ENCODE assay signal across 13 cellular contexts in genomic region chrX:20383487-20383886, GRCh38.
A peak's percentile ranks its signal among the peaks of the same experiment; 100 is the strongest.
DNase-seq lines count a peak whose midpoint lies in the region; ATAC-seq and TF ChIP-seq lines count a peak whose summit lies in the region.
"Had no signal": no experiment of that assay in that cellular context is flagged by ENCODE, and none has a peak within 500 bp of the region (broad histone marks: within the 10 kb centered on the region; RNA-seq: fewer than 3 reads in every experiment).

No MANE protein-coding gene starts in this region.

- H3K27me3 ChIP-seq in cardiac muscle cell (peaks cover 9% of the 10 kb centered on the region), SJCRH30 (no peaks in the 10 kb centered on the region), parathyroid adenoma (ENCODE audit: control insufficient read depth, insufficient read depth, low read length) (no peaks in the 10 kb centered on the region)
- H3K27me3 ChIP-seq: Peyer's patch had no signal

- no peak overlapping the region for H3K4me3 ChIP-seq in cardiac muscle cell
- H3K4me3 ChIP-seq in HEK293 (ENCODE audit: low read depth, low read length), result no peak overlapping the region
- H3K4me3 ChIP-seq in SJCRH30, result no peak overlapping the region
- no peak overlapping the region for H3K4me3 ChIP-seq in parathyroid adenoma (ENCODE audit: low read depth, low read length)
- H3K4me3 ChIP-seq: Peyer's patch had no signal

- H2AFZ ChIP-seq in parathyroid adenoma, result no peak overlapping the region

- H3K79me2 ChIP-seq in parathyroid adenoma, result no peaks in the 10 kb centered on the region

- no peak for TF ChIP-seq POLR2A in GM18505 (IDR thresholded peaks at IDR 0.05; ENCODE audit: borderline replicate concordance, extremely low read depth, insufficient read depth, insufficient read length)

- CTCF ChIA-PET in HEK293 (lab: Yijun Ruan, JAX), result interaction anchor here (0.7 kb wide), 1 partner anchor 122 kb away, joined by 3 read pairs; no protein-coding TSS in a partner anchor
- CTCF ChIA-PET in activated CD4-positive, alpha-beta T cell treated with anti-CD3 and anti-CD28 coated beads for 36 hours (lab: Charles Lee), result no interaction called here

- intact Hi-C loops in left cardiac atrium (cut with DNase I), result no loop called here
- intact Hi-C loops in activated CD4-positive, alpha-beta T cell treated with anti-CD3 and anti-CD28 coated beads for 36 hours (cut with DNase I, micrococcal nuclease), result loop anchor here (2.0 to 10.0 kb wide), 2 partner anchors 51 to 59 kb away; no protein-coding TSS in a partner anchor

- H3K4me3 Mint-ChIP-seq in activated CD4-positive, alpha-beta T cell treated with anti-CD3 and anti-CD28 coated beads for 36 hours, result no peak overlapping the region
- H3K4me3 Mint-ChIP-seq: H9 had no signal

- H3K4me2 ChIP-seq in parathyroid adenoma (ENCODE audit: low read length), result no peak overlapping the region

- H3K27ac ChIP-seq in cardiac muscle cell, result peak overlapping the region; percentile 5
- H3K27ac ChIP-seq in HEK293 (ENCODE audit: extremely low read depth, low read depth, low read length), result no peak overlapping the region
- H3K27ac ChIP-seq in SJCRH30, result peak overlapping the region; percentile 64; the same call in 1 of the 2 replicates
- H3K27ac ChIP-seq in parathyroid adenoma, result peak overlapping the region; percentile 39

- H3K4me1 ChIP-seq in cardiac muscle cell (ENCODE audit: low read depth) (peaks cover 10% of the 10 kb centered on the region), HEK293 (ENCODE audit: control insufficient read depth, insufficient read depth, low read length) (no peaks in the 10 kb centered on the region; the same call in 1 of the 2 replicates), SJCRH30 (peaks cover 19% of the 10 kb centered on the region), parathyroid adenoma (peaks cover 10% of the 10 kb centered on the region)
- H3K4me1 ChIP-seq: Peyer's patch had no signal

- H3K9ac ChIP-seq in parathyroid adenoma, result no peak overlapping the region

- TF ChIP-seq CTCF in cardiac muscle cell (IDR thresholded peaks at IDR 0.05; ENCODE audit: low read depth, low read length) (no peak), HEK293 (tag by site-specific recombination; IDR thresholded peaks at IDR 0.05) (no peak), parathyroid adenoma (IDR thresholded peaks at IDR 0.05) (no peak)

- no peaks in the 10 kb centered on the region for H3K36me3 Mint-ChIP-seq in activated CD4-positive, alpha-beta T cell treated with anti-CD3 and anti-CD28 coated beads for 36 hours (ENCODE audit: low read depth)

- H3K9me3 Mint-ChIP-seq in activated CD4-positive, alpha-beta T cell treated with anti-CD3 and anti-CD28 coated beads for 36 hours (ENCODE audit: low read depth), result no peaks in the 10 kb centered on the region

- peaks cover 17% of the 10 kb centered on the region for H3K4me1 Mint-ChIP-seq in activated CD4-positive, alpha-beta T cell treated with anti-CD3 and anti-CD28 coated beads for 36 hours
- H3K4me1 Mint-ChIP-seq: H9 had no signal

- peak in 1 of 2 donors; percentile 40 for DNase-seq in cardiac muscle cell (ENCODE audit: low read depth in 1 of 2, low spot score in 1 of 2)
- DNase-seq in left cardiac atrium, result no peak
- peak; percentile 10 to 29 for DNase-seq in SJCRH30
- no peak for DNase-seq in NCI-H446 treated with DMSO at 0.1 percent for 48 hours (lab: John Stamatoyannopoulos, UW)
- DNase-seq in activated CD4-positive, alpha-beta T cell treated with anti-CD3 and anti-CD28 coated beads for 36 hours, result no peak
- DNase-seq: DMS79 treated with DMSO at 0.1 percent for 48 hours, H9, Karpas-422, NCI-H748 treated with DMSO at 0.1 percent for 48 hours had no signal

- no peak overlapping the region for H3K27ac Mint-ChIP-seq in activated CD4-positive, alpha-beta T cell treated with anti-CD3 and anti-CD28 coated beads for 36 hours
- H3K27ac Mint-ChIP-seq: H9 had no signal

- no peak for ATAC-seq in left cardiac atrium
- no peak for ATAC-seq in GM18505 (IDR thresholded peaks at IDR 0.05; ENCODE audit: unreplicated experiment)
- ATAC-seq in activated CD4-positive, alpha-beta T cell treated with anti-CD3 and anti-CD28 coated beads for 36 hours, result no peak

- H3K9me3 ChIP-seq in cardiac muscle cell (ENCODE audit: low read depth) (no peaks in the 10 kb centered on the region), HEK293 (ENCODE audit: control insufficient read depth, insufficient read depth, low read depth, low read length) (no peaks in the 10 kb centered on the region), SJCRH30 (replicated peaks) (no peaks in the 10 kb centered on the region), parathyroid adenoma (ENCODE audit: control insufficient read depth, low read length) (no peaks in the 10 kb centered on the region)
- H3K9me3 ChIP-seq: Peyer's patch had no signal

- H3K36me3 ChIP-seq in cardiac muscle cell (no peaks in the 10 kb centered on the region), HEK293 (ENCODE audit: control insufficient read depth in 2 of 2, insufficient read depth in 1 of 2, low read length in 2 of 2) (no peaks in the 10 kb centered on the region), SJCRH30 (no peaks in the 10 kb centered on the region), parathyroid adenoma (ENCODE audit: control insufficient read depth, insufficient read depth, low read length) (no peaks in the 10 kb centered on the region)
- H3K36me3 ChIP-seq: Peyer's patch had no signal

- POLR2A ChIA-PET in HEK293 (lab: Yijun Ruan, JAX), result no interaction called here
- POLR2A ChIA-PET in activated CD4-positive, alpha-beta T cell treated with anti-CD3 and anti-CD28 coated beads for 36 hours (lab: Charles Lee), result no interaction called here

- H3K27me3 Mint-ChIP-seq in activated CD4-positive, alpha-beta T cell treated with anti-CD3 and anti-CD28 coated beads for 36 hours, result no peaks in the 10 kb centered on the region

TF ChIP-seq in HEK293, 187 proteins besides CTCF, POLR2A, EP300 and RAD21:
- TF ChIP-seq OSR2 (tag by site-specific recombination; IDR thresholded peaks at IDR 0.05), result 0 out of 2 replicates have a peak, but pooled peaks have one; percentile 35
- no peak for TF ChIP-seq SP2 (tag by site-specific recombination; IDR thresholded peaks at IDR 0.05)

Comparison
In these comparisons a context has a peak if more than half of its experiments do, and no peak if none do; other contexts are left out.
1. DNase-seq: peak in SJCRH30 (2 of 2); none in left cardiac atrium (single experiment), NCI-H446 treated with DMSO at 0.1 percent for 48 hours (single experiment) and activated CD4-positive, alpha-beta T cell treated with anti-CD3 and anti-CD28 coated beads for 36 hours (single experiment).
2. intact Hi-C loops: an anchor here in activated CD4-positive, alpha-beta T cell treated with anti-CD3 and anti-CD28 coated beads for 36 hours (2.0 to 10.0 kb wide); none called in left cardiac atrium.